11 cellular contexts compared by ENCODE assay signal in the genomic region with DNA sequence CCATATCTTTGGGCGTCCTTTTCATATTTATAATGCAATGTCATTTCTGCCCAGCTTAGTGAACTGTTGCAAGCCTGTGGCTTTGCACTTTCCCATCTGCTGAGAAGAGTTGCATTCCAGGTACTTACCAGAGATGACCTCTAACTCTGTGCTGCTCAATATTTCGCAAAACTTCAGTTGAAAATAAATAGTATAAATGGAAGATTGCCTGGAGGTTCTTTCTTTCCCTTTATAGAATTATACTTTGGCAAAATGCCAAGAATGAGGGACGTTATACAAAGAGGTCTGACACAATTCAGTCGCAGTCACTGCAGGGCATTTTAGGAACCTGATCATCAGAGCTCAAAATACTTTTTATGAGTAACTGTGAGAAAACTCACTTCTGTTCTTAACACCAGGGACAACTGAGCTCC. TPM values are rescaled to one million over a fixed set of nuclear protein-coding genes. Genes with fewer than 3 reads are reported as not detected.
DNase-seq lines count a peak whose midpoint lies in the region; ATAC-seq, FAIRE-seq and TF ChIP-seq lines count a peak whose summit lies in the region.
"Had no signal": no experiment of that assay in that cellular context is flagged by ENCODE, and none has a peak within 500 bp of the region (broad histone marks: within the 10 kb centered on the region; RNA-seq: fewer than 3 reads in every experiment).

No MANE protein-coding gene starts in this region.

- intact Hi-C loops in HepG2 (cut with micrococcal nuclease; ENCODE audit: unreplicated experiment) = no loop called here

- no peak overlapping the region for H2AK5ac ChIP-seq in mesendoderm (ENCODE audit: low read length)

- no peak for TF ChIP-seq POLR2A in HepG2 (IDR thresholded peaks at IDR 0.05; ENCODE audit: insufficient read depth in 1 of 2, low read depth in 2 of 2, low read length in 2 of 2)

- POLR2A ChIA-PET in HepG2 (lab: Yijun Ruan, JAX) = no interaction called here

- no peak overlapping the region for H2BK15ac ChIP-seq in mesendoderm (replicated peaks; ENCODE audit: low read depth)

- no peak overlapping the region for H3K18ac ChIP-seq in mesendoderm (ENCODE audit: low read length)

- H3K36me3 ChIP-seq in HepG2 (replicated peaks in 1 of 2; ENCODE audit: control insufficient read depth in 1 of 2, insufficient read depth in 2 of 2, low read length in 2 of 2) = no peaks in the 10 kb centered on the region
- H3K36me3 ChIP-seq in BE2C = no peaks in the 10 kb centered on the region
- H3K36me3 ChIP-seq in mesendoderm (ENCODE audit: control insufficient read depth, insufficient read depth, low read length) = no peaks in the 10 kb centered on the region
- no peaks in the 10 kb centered on the region for H3K36me3 ChIP-seq in MG63

- no peak overlapping the region for H3K4me3 ChIP-seq in HepG2 (replicated peaks in 1 of 3; ENCODE audit: insufficient read depth in 1 of 3, low read depth in 2 of 3, low read length in 3 of 3)
- H3K4me3 ChIP-seq in BE2C (ENCODE audit: low read depth, low read length) = no peak overlapping the region
- no peak overlapping the region for H3K4me3 ChIP-seq in mesendoderm (ENCODE audit: low read length)
- H3K4me3 ChIP-seq in MG63 = no peak overlapping the region

- H3K4me1 ChIP-seq in HepG2 (ENCODE audit: insufficient read depth, low read length) (no peaks in the 10 kb centered on the region), BE2C (no peaks in the 10 kb centered on the region; the same call in 1 of the 2 replicates), mesendoderm (ENCODE audit: control insufficient read depth, low read depth, low read length) (no peaks in the 10 kb centered on the region)

- H3K23ac ChIP-seq in mesendoderm (ENCODE audit: low read length) = no peak overlapping the region

- WGBS in HepG2 (ENCODE audit: low lambda C conversion rate) = 1% methylated on average over 4 of the region's 4 CpGs
- no CpG with 5 or more reads among the region's 4 CpGs for WGBS in mesendoderm (ENCODE audit: extremely low coverage, insufficient coverage, low lambda C conversion rate)

- DNase-seq in NCI-H1092 treated with DMSO at 0.1 percent for 48 hours (lab: John Stamatoyannopoulos, UW) (peak; percentile 25), NCI-H1092 (lab: John Stamatoyannopoulos, UW) (no peak), NCI-H69 (lab: John Stamatoyannopoulos, UW) (peak; percentile 80), HepG2 (ENCODE audit: low spot score) (no peak), BE2C (no peak), mesendoderm (no peak), MG63 (no peak)
- DNase-seq: activated gamma-delta T cell, SW 1271 had no signal

- H3K9ac ChIP-seq in HepG2 (ENCODE audit: insufficient read depth, low read depth, low read length) (no peak overlapping the region), mesendoderm (ENCODE audit: low read length) (no peak overlapping the region)

- H3K79me1 ChIP-seq in mesendoderm (ENCODE audit: low read length) = no peaks in the 10 kb centered on the region

- no peak overlapping the region for H2AFZ ChIP-seq in HepG2 (ENCODE audit: low read length)

- H3K79me2 ChIP-seq in HepG2 (ENCODE audit: insufficient read depth, low read length) = no peaks in the 10 kb centered on the region
- no peaks in the 10 kb centered on the region for H3K79me2 ChIP-seq in mesendoderm (ENCODE audit: control insufficient read depth, insufficient read depth, low read length)

- H2BK120ac ChIP-seq in mesendoderm (ENCODE audit: low read depth, low read length) = no peak overlapping the region

- H3K9me3 ChIP-seq in HepG2 (ENCODE audit: low read length) (no peaks in the 10 kb centered on the region), BE2C (no peaks in the 10 kb centered on the region), MG63 (no peaks in the 10 kb centered on the region)

- ATAC-seq in HG02981 (IDR thresholded peaks at IDR 0.05; ENCODE audit: unreplicated experiment) (peak; percentile 45), HepG2 (no peak)

- TF ChIP-seq EP300 in HepG2 (IDR thresholded peaks at IDR 0.05; ENCODE audit: low read depth in 2 of 2, low read length in 2 of 2) = no peak
- no peak for TF ChIP-seq EP300 in HepG2 (CRISPR knock-in tag; IDR thresholded peaks at IDR 0.05; ENCODE audit: borderline replicate concordance)

- no peak overlapping the region for H2BK5ac ChIP-seq in mesendoderm (ENCODE audit: low read length)

- H4K5ac ChIP-seq in mesendoderm (ENCODE audit: low read length) = no peak overlapping the region

- in situ Hi-C loops in HepG2 (cut with HindIII; ENCODE audit: extremely low pct_ligation_motif_present, low pct_unique_long_range_greater_than_20kb) = no loop called here

- H3K4me2 ChIP-seq in HepG2 (ENCODE audit: low read depth, low read length) (no peak overlapping the region), mesendoderm (ENCODE audit: low read length) (no peak overlapping the region)

- no peak overlapping the region for H3K4ac ChIP-seq in mesendoderm (ENCODE audit: low read depth, low read length)

- no peak overlapping the region for H4K8ac ChIP-seq in mesendoderm (ENCODE audit: low read depth, low read length)

- TF ChIP-seq RAD21 in HepG2 (CRISPR knock-in tag; IDR thresholded peaks at IDR 0.05) = no peak

- H3K27me3 ChIP-seq in HepG2 (ENCODE audit: control insufficient read depth in 1 of 2, insufficient read depth in 2 of 2, low read length in 2 of 2) = no peaks in the 10 kb centered on the region; a peak in 1 of 5 replicates
- H3K27me3 ChIP-seq in BE2C = no peaks in the 10 kb centered on the region
- H3K27me3 ChIP-seq in mesendoderm (ENCODE audit: insufficient read depth, low read length, poor library complexity) = no peaks in the 10 kb centered on the region
- H3K27me3 ChIP-seq in MG63 = no peaks in the 10 kb centered on the region

- H3K27ac ChIP-seq in HepG2 (ENCODE audit: extremely low read length, insufficient read depth, low read length) (no peak overlapping the region), mesendoderm (ENCODE audit: low read depth, low read length) (no peak overlapping the region)

- no TSS peak for BruUV-seq in HepG2 (replicated peaks; lab: Mats Ljungman, UMichigan)

- TF ChIP-seq CTCF in HepG2 (CRISPR knock-in tag; IDR thresholded peaks at IDR 0.05) (no peak), BE2C (IDR thresholded peaks at IDR 0.05; ENCODE audit: low read depth, low read length) (no peak)

- H4K20me1 ChIP-seq in HepG2 (ENCODE audit: insufficient read depth, low read length) = no peaks in the 10 kb centered on the region

- H3K56ac ChIP-seq in mesendoderm (ENCODE audit: low read length) = no peak overlapping the region

- CTCF ChIA-PET in HepG2 (lab: Yijun Ruan, JAX; ENCODE audit: low intra/inter-chr PET ratio, low total read pairs) = no interaction called here

- no peak for FAIRE-seq in HepG2 (lab: Jason Lieb, UNC)
- FAIRE-seq: urothelium cell line had no signal

TF ChIP-seq in HepG2, 621 proteins besides CTCF, POLR2A, EP300 and RAD21:
- TF ChIP-seq ZNF121 (CRISPR knock-in tag; IDR thresholded peaks at IDR 0.05) (no peak), LCORL (IDR thresholded peaks at IDR 0.05) (peak; percentile 70; the same call in 1 of the 2 replicates), LCORL (CRISPR knock-in tag; IDR thresholded peaks at IDR 0.05) (no peak)

RNA-seq across cellular contexts. Expression of a gene that starts 18.9 kb away (rescaled TPM):
- 3.4 TPM in 2 replicates for total RNA-seq in HepG2 (2016; rRNA removed; fragmentation: Illumina TruSeq; extraction: Trizol)
- total RNA-seq in HepG2 (2016; cell fraction: cytosol; rRNA removed; fragmentation: Illumina TruSeq; extraction: Trizol; ENCODE audit: low read depth) = 0.20 and 0.35 TPM in 2 replicates
- 2.9 and 3.7 TPM in 2 replicates for total RNA-seq in HepG2 (2016; cell fraction: insoluble cytoplasmic fraction; rRNA removed; fragmentation: Illumina TruSeq; extraction: Trizol)
- total RNA-seq in HepG2 (2016; cell fraction: membrane; rRNA removed; fragmentation: Illumina TruSeq; extraction: Trizol) = 1.8 and 1.9 TPM in 2 replicates
- total RNA-seq in HepG2 (2016; cell fraction: nucleus; rRNA removed; fragmentation: Illumina TruSeq; extraction: Trizol) = 8.9 and 9.7 TPM in 2 replicates
- 10.5 and 10.6 TPM in 2 replicates for polyA plus RNA-seq in HepG2 (2011; rRNA removed)
- polyA plus RNA-seq in HepG2 (2011; cell fraction: cytosol; rRNA removed) = 5.3 and 8.4 TPM in 2 replicates
- polyA plus RNA-seq in HepG2 (2011; cell fraction: nucleus; rRNA removed) = 10.6 and 11.0 TPM in 2 replicates
- 4.7 and 13.5 TPM in 2 replicates for polyA plus RNA-seq in HepG2 (2012)
- 0.22 and 0.32 TPM in 2 replicates for polyA plus RNA-seq in HepG2 (2016; cell fraction: cytosol; fragmentation: Illumina TruSeq; extraction: Trizol; ENCODE audit: low read depth)
- polyA plus RNA-seq in HepG2 (2016; cell fraction: insoluble cytoplasmic fraction; fragmentation: Illumina TruSeq; extraction: Trizol; ENCODE audit: low read depth) = 2.9 and 3.0 TPM in 2 replicates
- 0.66 and 1.0 TPM in 2 replicates for polyA plus RNA-seq in HepG2 (2016; cell fraction: membrane; fragmentation: Illumina TruSeq; extraction: Trizol; ENCODE audit: low read depth)
- 10.6 and 10.7 TPM in 2 replicates for polyA plus RNA-seq in HepG2 (2016; cell fraction: nucleus; fragmentation: Illumina TruSeq; extraction: Trizol; ENCODE audit: insufficient read depth, low read depth)
- 2.5 and 13.3 TPM in 2 replicates for polyA minus RNA-seq in HepG2 (2011; rRNA and poly(A)+ RNA removed; ENCODE audit: low replicate concordance)
- 7.5 and 11.8 TPM in 2 replicates for polyA minus RNA-seq in HepG2 (2011; cell fraction: cytosol; rRNA and poly(A)+ RNA removed)
- polyA minus RNA-seq in HepG2 (2011; cell fraction: nucleus; rRNA and poly(A)+ RNA removed) = 8.0 and 16.2 TPM in 2 replicates
- 9.4 TPM for polyA plus RNA-seq in BE2C (2012; ENCODE audit: insufficient read depth, insufficient read length, low read depth)
- polyA plus RNA-seq in mesendoderm (2013, experiment 1 of 2) = 16.6 TPM
- polyA plus RNA-seq in mesendoderm (2013, experiment 2 of 2) = 17.2 TPM
- 0.13 TPM in 1 of 2 replicates, not detected in the other for total RNA-seq in MG63 (2014; rRNA removed; shearing (Covaris generic); ENCODE audit: low replicate concordance)

Comparison
In these comparisons a context has a peak if more than half of its experiments do, and no peak if none do; other contexts are left out.
1. DNase-seq: peak in NCI-H1092 treated with DMSO at 0.1 percent for 48 hours (single experiment) and NCI-H69 (single experiment); none in NCI-H1092 (single experiment), HepG2 (single experiment), BE2C (single experiment), mesendoderm (single experiment) and MG63 (single experiment).